Comparison of ENCODE assay signal across 16 cellular contexts in the genomic region with DNA sequence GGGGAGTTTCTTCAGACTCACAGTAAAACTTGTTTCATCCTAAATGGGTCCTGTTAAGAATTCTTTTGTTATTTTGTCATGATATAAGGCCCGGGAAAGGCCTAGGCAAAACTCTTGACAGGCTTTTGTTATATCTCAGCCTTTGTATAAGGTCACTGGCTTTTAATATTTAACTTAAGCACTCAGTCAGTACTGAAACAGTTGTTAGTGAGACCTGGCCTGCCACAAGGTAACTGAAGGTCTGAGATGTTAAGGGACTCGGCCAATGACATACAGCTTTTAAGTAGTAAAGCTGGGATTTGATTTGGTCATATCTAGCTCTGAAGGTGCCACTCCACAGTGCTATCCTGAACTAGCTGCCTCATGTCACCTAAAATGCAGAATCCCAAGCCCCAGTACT. TPM values are rescaled to one million over a fixed set of nuclear protein-coding genes. Genes with fewer than 3 reads are reported as not detected.
DNase-seq lines count a peak whose midpoint lies in the region; ATAC-seq and TF ChIP-seq lines count a peak whose summit lies in the region.
"Had no signal": no experiment of that assay in that cellular context is flagged by ENCODE, and none has a peak within 500 bp of the region (broad histone marks: within the 10 kb centered on the region; RNA-seq: fewer than 3 reads in every experiment).

No MANE protein-coding gene starts in this region.

- H3K27ac ChIP-seq in GM23338 (ENCODE audit: low read depth) (no peak overlapping the region), body of pancreas (no peak overlapping the region), hepatocyte (no peak overlapping the region)
- H3K27ac ChIP-seq: 22Rv1, A549, C4-2B had no signal

- H3K9me3 ChIP-seq in body of pancreas, result no peaks in the 10 kb centered on the region
- no peaks in the 10 kb centered on the region for H3K9me3 ChIP-seq in hepatocyte (ENCODE audit: low read depth)
- H3K9me3 ChIP-seq: A549, Caco-2 had no signal

- H3K36me3 Mint-ChIP-seq in GM23338 (ENCODE audit: low read depth), result peaks cover 3% of the 10 kb centered on the region; the same call in 1 of the 3 replicates
- H3K36me3 Mint-ChIP-seq in progenitor cell of endocrine pancreas (ENCODE audit: insufficient read depth), result no peaks in the 10 kb centered on the region
- no peaks in the 10 kb centered on the region for H3K36me3 Mint-ChIP-seq in activated CD8-positive, alpha-beta T cell treated with anti-CD3 and anti-CD28 coated beads for 36 hours (ENCODE audit: low read depth)

- H3K36me3 ChIP-seq in GM23338 (ENCODE audit: insufficient read depth) (no peaks in the 10 kb centered on the region), body of pancreas (replicated peaks in 1 of 2; ENCODE audit: insufficient read depth in 1 of 2, low read depth in 2 of 2) (no peaks in the 10 kb centered on the region), hepatocyte (replicated peaks; ENCODE audit: insufficient read depth, low read depth) (no peaks in the 10 kb centered on the region)

- H3K27me3 Mint-ChIP-seq in GM23338 (ENCODE audit: insufficient read depth, low read depth, poor library complexity), result no peaks in the 10 kb centered on the region
- H3K27me3 Mint-ChIP-seq in progenitor cell of endocrine pancreas, result no peaks in the 10 kb centered on the region
- peaks cover 16% of the 10 kb centered on the region for H3K27me3 Mint-ChIP-seq in activated CD8-positive, alpha-beta T cell treated with anti-CD3 and anti-CD28 coated beads for 36 hours

- CTCF ChIA-PET in activated CD8-positive, alpha-beta T cell treated with anti-CD3 and anti-CD28 coated beads for 36 hours (lab: Charles Lee), result no interaction called here

- H4K20me1 ChIP-seq in GM23338 (replicated peaks; ENCODE audit: insufficient read depth) (no peaks in the 10 kb centered on the region), hepatocyte (ENCODE audit: insufficient read depth, poor library complexity, severe bottlenecking) (no peaks in the 10 kb centered on the region)

- H3K27ac Mint-ChIP-seq in GM23338, result no peak overlapping the region
- H3K27ac Mint-ChIP-seq in progenitor cell of endocrine pancreas, result peak overlapping the region; percentile 38
- no peak overlapping the region for H3K27ac Mint-ChIP-seq in activated CD8-positive, alpha-beta T cell treated with anti-CD3 and anti-CD28 coated beads for 36 hours
- H3K27ac Mint-ChIP-seq: CD4-positive, alpha-beta T cell had no signal

- H3K4me2 ChIP-seq in GM23338 (peak overlapping the region; percentile 58), hepatocyte (no peak overlapping the region)
- H3K4me2 ChIP-seq: A549 had no signal

- H3K4me3 ChIP-seq in GM23338, result no peak overlapping the region
- H3K4me3 ChIP-seq in body of pancreas, result no peak overlapping the region
- no peak overlapping the region for H3K4me3 ChIP-seq in hepatocyte
- H3K4me3 ChIP-seq: A549 had no signal

- H3K4me1 Mint-ChIP-seq in GM23338 (peaks cover 49% of the 10 kb centered on the region), progenitor cell of endocrine pancreas (ENCODE audit: low read depth) (peaks cover 17% of the 10 kb centered on the region)
- no peaks in the 10 kb centered on the region for H3K4me1 Mint-ChIP-seq in activated CD8-positive, alpha-beta T cell treated with anti-CD3 and anti-CD28 coated beads for 36 hours (ENCODE audit: low read depth)

- H3K4me3 Mint-ChIP-seq in GM23338 (no peak overlapping the region), progenitor cell of endocrine pancreas (ENCODE audit: low read depth) (no peak overlapping the region)
- no peak overlapping the region for H3K4me3 Mint-ChIP-seq in activated CD8-positive, alpha-beta T cell treated with anti-CD3 and anti-CD28 coated beads for 36 hours
- H3K4me3 Mint-ChIP-seq: CD4-positive, alpha-beta T cell; H9 had no signal

- no peak for TF ChIP-seq POLR2A in body of pancreas (IDR thresholded peaks at IDR 0.05)

- no peak for TF ChIP-seq CTCF in GM23338 (conservative IDR thresholded peaks at IDR 0.05; ENCODE audit: low read depth in 2 of 2)
- no peak for TF ChIP-seq CTCF in body of pancreas (IDR thresholded peaks at IDR 0.05)
- TF ChIP-seq CTCF in hepatocyte (IDR thresholded peaks at IDR 0.05; ENCODE audit: poor library complexity), result no peak
- no peak for TF ChIP-seq CTCF in progenitor cell of endocrine pancreas (IDR thresholded peaks at IDR 0.05; ENCODE audit: unreplicated experiment)
- no peak for TF ChIP-seq CTCF in activated CD8-positive, alpha-beta T cell treated with anti-CD3 and anti-CD28 coated beads for 36 hours (IDR thresholded peaks at IDR 0.05)

- H3K79me2 ChIP-seq in GM23338 (replicated peaks; ENCODE audit: insufficient read depth) (no peaks in the 10 kb centered on the region), hepatocyte (no peaks in the 10 kb centered on the region)

- H3K9me2 ChIP-seq in GM23338 (ENCODE audit: insufficient read depth), result no peaks in the 10 kb centered on the region
- H3K9me2 ChIP-seq in hepatocyte (replicated peaks; ENCODE audit: insufficient read depth), result no peaks in the 10 kb centered on the region

- DNase-seq in GM23338 (ENCODE audit: low spot score), result no peak
- DNase-seq in body of pancreas, result peak in 1 of 4 donors; percentile 33
- DNase-seq in hepatocyte (ENCODE audit: low spot score), result peak; percentile 16
- DNase-seq in progenitor cell of endocrine pancreas (ENCODE audit: low spot score, unreplicated experiment), result no peak
- DNase-seq in activated CD8-positive, alpha-beta T cell treated with anti-CD3 and anti-CD28 coated beads for 36 hours, result no peak
- no peak for DNase-seq in activated CD4-positive, alpha-beta T cell treated with anti-CD3 and anti-CD28 coated beads for 4 hours
- DNase-seq: AML-193; Caco-2; CD4-positive, alpha-beta T cell; GOT3; H9 had no signal

- WGBS in body of pancreas, 2 donors, result 27 to 29% methylated on average over 2 of the region's 2 CpGs
- WGBS in hepatocyte (ENCODE audit: low lambda C conversion rate, missing lambda C conversion rate), result 47% methylated on average over 2 of the region's 2 CpGs

- H3K27me3 ChIP-seq in GM23338 (ENCODE audit: insufficient read depth) (no peaks in the 10 kb centered on the region), body of pancreas (no peaks in the 10 kb centered on the region), hepatocyte (no peaks in the 10 kb centered on the region)

- intact Hi-C loops in body of pancreas (cut with DNase I), result no loop called here
- intact Hi-C loops in activated CD8-positive, alpha-beta T cell treated with anti-CD3 and anti-CD28 coated beads for 36 hours (cut with micrococcal nuclease), result no loop called here

- H2AFZ ChIP-seq in GM23338, result no peak overlapping the region
- H2AFZ ChIP-seq in hepatocyte, result no peak overlapping the region

- H3K4me1 ChIP-seq in GM23338 (ENCODE audit: insufficient read depth) (peaks cover 26% of the 10 kb centered on the region), body of pancreas (peaks cover 7% of the 10 kb centered on the region), hepatocyte (ENCODE audit: insufficient read depth) (no peaks in the 10 kb centered on the region)
- H3K4me1 ChIP-seq: A549, Caco-2 had no signal

- H3K9me3 Mint-ChIP-seq in GM23338 (no peaks in the 10 kb centered on the region; the same call in 2 of the 3 replicates), progenitor cell of endocrine pancreas (ENCODE audit: low read depth) (no peaks in the 10 kb centered on the region)
- H3K9me3 Mint-ChIP-seq in activated CD8-positive, alpha-beta T cell treated with anti-CD3 and anti-CD28 coated beads for 36 hours, result no peaks in the 10 kb centered on the region
- H3K9me3 Mint-ChIP-seq: CD4-positive, alpha-beta T cell; H9 had no signal

- H3F3A ChIP-seq in GM23338 (replicated peaks; ENCODE audit: low read depth), result no peaks in the 10 kb centered on the region

- ATAC-seq in GM23338, result no peak
- peak; percentile 33 for ATAC-seq in body of pancreas
- no peak for ATAC-seq in activated CD8-positive, alpha-beta T cell treated with anti-CD3 and anti-CD28 coated beads for 36 hours
- ATAC-seq in GM18868 (IDR thresholded peaks at IDR 0.05; ENCODE audit: unreplicated experiment), result no peak
- ATAC-seq: A549 had no signal

- POLR2A ChIA-PET in activated CD8-positive, alpha-beta T cell treated with anti-CD3 and anti-CD28 coated beads for 36 hours (lab: Charles Lee), result no interaction called here

TF ChIP-seq in GM23338, 12 proteins besides CTCF, POLR2A, EP300 and RAD21 (continues in another document):
- no peak for TF ChIP-seq EZH2 (IDR thresholded peaks at IDR 0.05; ENCODE audit: low read depth, unreplicated experiment)

RNA-seq across cellular contexts. Expression of gene STEAP4, which starts 57.2 kb away (rescaled TPM):
- total RNA-seq in GM23338 (2014; rRNA removed; shearing (Covaris generic)), result under 0.01 TPM in 1 of 2 replicates, not detected in the other
- 0.06 TPM in 1 of 2 replicates, not detected in the other for polyA plus RNA-seq in GM23338 (2016; fragmentation: Nextera tagmentation; extraction: Ambion mirVana)
- 10 to 100 TPM; 14.3 to 14.8 TPM for total RNA-seq in body of pancreas
- total RNA-seq in hepatocyte, result 0.88 and 1.1 TPM in 2 replicates
- polyA plus RNA-seq in hepatocyte, result not detected in 2 replicates
- total RNA-seq in progenitor cell of endocrine pancreas, result not detected in 2 replicates
- not detected for total RNA-seq in activated CD8-positive, alpha-beta T cell treated with anti-CD3 and anti-CD28 coated beads for 36 hours
- total RNA-seq: Caco-2; CD4-positive, alpha-beta T cell; H9 had no signal
- polyA plus RNA-seq: A549, BJ had no signal
